In genomic region chr10:127928021-127928806, GRCh38 we compare ENCODE assay signal across 14 cellular contexts. TPM values are rescaled to one million over a fixed set of nuclear protein-coding genes. Genes with fewer than 3 reads are reported as not detected.
A peak's percentile ranks its signal among the peaks of the same experiment; 100 is the strongest.
DNase-seq lines count a peak whose midpoint lies in the region; ATAC-seq and TF ChIP-seq lines count a peak whose summit lies in the region.
"Had no signal": no experiment of that assay in that cellular context is flagged by ENCODE, and none has a peak within 500 bp of the region (broad histone marks: within the 10 kb centered on the region; RNA-seq: fewer than 3 reads in every experiment).

No MANE protein-coding gene starts in this region.

- intact Hi-C loops in natural killer cell (cut with micrococcal nuclease), result no loop called here
- intact Hi-C loops in left lung (cut with DNase I), result no loop called here

- no peak for TF ChIP-seq CTCF in natural killer cell (IDR thresholded peaks at IDR 0.05)
- no peak for TF ChIP-seq CTCF in astrocyte of the cerebellum (IDR thresholded peaks at IDR 0.05; ENCODE audit: low read depth, low read length, missing control alignments)
- TF ChIP-seq CTCF in left lung (IDR thresholded peaks at IDR 0.05), result no peak

- H3K27ac ChIP-seq in left lung, result peak overlapping the region; percentile 30 to 54
- H3K27ac ChIP-seq: coronary artery had no signal

- DNase-seq in natural killer cell treated with Interleukin-12 subunit alpha and Interleukin-12 subunit beta and Interleukin-15 and Interleukin-18, amount 100 ng/mL, for 72 hours (ENCODE audit: low spot score), result peak; percentile 12
- DNase-seq in natural killer cell, result no peak
- peak; percentile 37 for DNase-seq in astrocyte of the cerebellum (ENCODE audit: low read depth)
- no peak for DNase-seq in left lung
- DNase-seq in globus pallidus (ENCODE audit: low spot score), result no peak
- DNase-seq in stimulated activated naive CD8-positive, alpha-beta T cell treated with anti-CD3 and anti-CD28 coated beads, Interleukin-15, Interleukin-2, amounts not matched to agents 100 U/mL and 50 U/mL, for 24 hours, result no peak
- no peak for DNase-seq in NOMO-1 treated with DMSO at 0.1 percent for 48 hours (lab: John Stamatoyannopoulos, UW; ENCODE audit: unreplicated experiment)
- DNase-seq: activated B cell treated with CpG ODN at 0.5 μM for 24 hours; activated effector memory CD4-positive, alpha-beta T cell treated with Interleukin-2 at 50 U/mL for 16 hours; NCI-H2029 had no signal

- H3K4me1 Mint-ChIP-seq in natural killer cell treated with Interleukin-12 subunit alpha and Interleukin-12 subunit beta and Interleukin-15 and Interleukin-18, amount 100 ng/mL, for 72 hours (ENCODE audit: low read depth in 2 of 2), result peaks cover 6 to 11% of the 10 kb centered on the region in 2 donors
- peaks cover 4 to 5% of the 10 kb centered on the region in 2 donors for H3K4me1 Mint-ChIP-seq in natural killer cell
- H3K4me1 Mint-ChIP-seq: activated B cell treated with CpG ODN at 0.5 μM for 24 hours, IgD-negative memory B cell had no signal

- H3K4me3 ChIP-seq in astrocyte of the cerebellum (ENCODE audit: low read depth, low read length) (no peak overlapping the region), left lung (no peak overlapping the region)
- H3K4me3 ChIP-seq: coronary artery had no signal

- in situ Hi-C loops in astrocyte of the cerebellum (cut with HindIII; ENCODE audit: low sequenced_read_pairs), result no loop called here

- no peak for ATAC-seq in natural killer cell treated with Interleukin-12 subunit alpha and Interleukin-12 subunit beta and Interleukin-15 and Interleukin-18, amount 100 ng/mL, for 72 hours
- ATAC-seq in natural killer cell (no peak), left lung (peak; percentile 64), GM18511 (IDR thresholded peaks at IDR 0.05; ENCODE audit: unreplicated experiment) (no peak)
- ATAC-seq in stimulated activated naive CD8-positive, alpha-beta T cell treated with anti-CD3 and anti-CD28 coated beads, Interleukin-15, Interleukin-2, amounts not matched to agents 100 U/mL and 50 U/mL, for 24 hours, result no peak

- H3K27me3 ChIP-seq in left lung, result no peaks in the 10 kb centered on the region

- no peak overlapping the region for H3K27ac Mint-ChIP-seq in natural killer cell treated with Interleukin-12 subunit alpha and Interleukin-12 subunit beta and Interleukin-15 and Interleukin-18, amount 100 ng/mL, for 72 hours
- no peak overlapping the region for H3K27ac Mint-ChIP-seq in natural killer cell
- H3K27ac Mint-ChIP-seq: activated B cell treated with CpG ODN at 0.5 μM for 24 hours, IgD-negative memory B cell had no signal

- H3K9me3 Mint-ChIP-seq in natural killer cell treated with Interleukin-12 subunit alpha and Interleukin-12 subunit beta and Interleukin-15 and Interleukin-18, amount 100 ng/mL, for 72 hours, result no peaks in the 10 kb centered on the region
- H3K9me3 Mint-ChIP-seq in natural killer cell, result no peaks in the 10 kb centered on the region
- H3K9me3 Mint-ChIP-seq: IgD-negative memory B cell had no signal

- no peaks in the 10 kb centered on the region for H3K27me3 Mint-ChIP-seq in natural killer cell treated with Interleukin-12 subunit alpha and Interleukin-12 subunit beta and Interleukin-15 and Interleukin-18, amount 100 ng/mL, for 72 hours
- no peaks in the 10 kb centered on the region for H3K27me3 Mint-ChIP-seq in natural killer cell (ENCODE audit: low read depth in 2 of 2)

- peaks cover 0 to 7% of the 10 kb centered on the region in 2 donors for H3K36me3 ChIP-seq in left lung

- H3K9me3 ChIP-seq in left lung, result no peaks in the 10 kb centered on the region

- H3K4me3 Mint-ChIP-seq in natural killer cell treated with Interleukin-12 subunit alpha and Interleukin-12 subunit beta and Interleukin-15 and Interleukin-18, amount 100 ng/mL, for 72 hours, result no peak overlapping the region
- H3K4me3 Mint-ChIP-seq in natural killer cell, result no peak overlapping the region
- H3K4me3 Mint-ChIP-seq: activated B cell treated with CpG ODN at 0.5 μM for 24 hours, IgD-negative memory B cell had no signal

- peaks cover 13 to 56% of the 10 kb centered on the region in 2 donors for H3K4me1 ChIP-seq in left lung

- no peaks in the 10 kb centered on the region for H3K36me3 Mint-ChIP-seq in natural killer cell treated with Interleukin-12 subunit alpha and Interleukin-12 subunit beta and Interleukin-15 and Interleukin-18, amount 100 ng/mL, for 72 hours
- no peaks in the 10 kb centered on the region for H3K36me3 Mint-ChIP-seq in natural killer cell
- H3K36me3 Mint-ChIP-seq: IgD-negative memory B cell had no signal

RNA-seq across cellular contexts. Expression of gene PTPRE, which starts 21.3 kb away (rescaled TPM):
- total RNA-seq in natural killer cell treated with Interleukin-12 subunit alpha and Interleukin-12 subunit beta and Interleukin-15 and Interleukin-18, amount 100 ng/mL, for 72 hours, result 100 to 1,000 TPM in 1 of 2 donors, 10 to 100 TPM in 1; 65.1 to 147 TPM
- 100 to 1,000 TPM; 274 to 280 (median 275) TPM for total RNA-seq in natural killer cell
- total RNA-seq in left lung, result 10 to 100 TPM; 51.4 to 88.7 TPM

RNA-seq across cellular contexts. Expression of gene CLRN3, which starts 35.5 kb away (rescaled TPM):
- not detected for total RNA-seq in natural killer cell treated with Interleukin-12 subunit alpha and Interleukin-12 subunit beta and Interleukin-15 and Interleukin-18, amount 100 ng/mL, for 72 hours
- total RNA-seq in natural killer cell (not detected), left lung (not detected)
- total RNA-seq: activated B cell treated with CpG ODN at 0.5 μM for 24 hours, myocyte had no signal

Comparison
In these comparisons a context has a peak if more than half of its experiments do, and no peak if none do; other contexts are left out.
1. DNase-seq: peak in natural killer cell treated with Interleukin-12 subunit alpha and Interleukin-12 subunit beta and Interleukin-15 and Interleukin-18, amount 100 ng/mL, for 72 hours (single experiment) and astrocyte of the cerebellum (single experiment); none in natural killer cell (single experiment), left lung (0 of 2), globus pallidus (single experiment), stimulated activated naive CD8-positive, alpha-beta T cell treated with anti-CD3 and anti-CD28 coated beads, Interleukin-15, Interleukin-2, amounts not matched to agents 100 U/mL and 50 U/mL, for 24 hours (single experiment) and NOMO-1 treated with DMSO at 0.1 percent for 48 hours (single experiment).